Comparison of ENCODE assay signal across 3 cellular contexts in genomic region chr12:49554266-49554665, GRCh38.
TF ChIP-seq lines count a peak whose summit lies in the region.

No MANE protein-coding gene starts in this region.

TF ChIP-seq in SK-N-SH, 30 proteins besides CTCF, POLR2A, EP300 and RAD21:
- TF ChIP-seq RXRA (IDR thresholded peaks at IDR 0.05; ENCODE audit: borderline replicate concordance, low read depth) (no peak), SMC3 (IDR thresholded peaks at IDR 0.05; ENCODE audit: low read depth, low read length) (no peak), RCOR1 (IDR thresholded peaks at IDR 0.05; ENCODE audit: low read length) (no peak), EZH2phosphoT487 (IDR thresholded peaks at IDR 0.05; ENCODE audit: borderline replicate concordance, low read depth) (no peak), GABPA (IDR thresholded peaks at IDR 0.05; ENCODE audit: low read depth) (no peak)

TF ChIP-seq in SK-N-SH treated with all-trans-retinoic acid at 6 μM for 48 hours, 23 proteins besides CTCF, POLR2A, EP300 and RAD21:
- TF ChIP-seq RARB (CRISPR knock-in tag; IDR thresholded peaks at IDR 0.05) (no peak), SNAI2 (CRISPR knock-in tag; IDR thresholded peaks at IDR 0.05) (no peak), OSR1 (CRISPR knock-in tag; IDR thresholded peaks at IDR 0.05) (no peak), ARNTL (CRISPR knock-in tag; IDR thresholded peaks at IDR 0.05; ENCODE audit: borderline replicate concordance, low read depth) (no peak), TOX (CRISPR knock-in tag; IDR thresholded peaks at IDR 0.05; ENCODE audit: borderline replicate concordance) (no peak), BACH2 (CRISPR knock-in tag; IDR thresholded peaks at IDR 0.05; ENCODE audit: borderline replicate concordance) (no peak), GLIS3 (CRISPR knock-in tag; IDR thresholded peaks at IDR 0.05) (no peak), PATZ1 (CRISPR knock-in tag; IDR thresholded peaks at IDR 0.05; ENCODE audit: borderline replicate concordance) (no peak), ZNF70 (CRISPR knock-in tag; IDR thresholded peaks at IDR 0.05) (no peak), CREB5 (CRISPR knock-in tag; IDR thresholded peaks at IDR 0.05; ENCODE audit: low read depth) (no peak)

TF ChIP-seq in K562, 482 proteins besides CTCF, POLR2A, EP300 and RAD21:
- TF ChIP-seq ZNF561 (CRISPR knock-in tag; conservative IDR thresholded peaks at IDR 0.05): no peak
- no peak for TF ChIP-seq ZNF282 (CRISPR knock-in tag; IDR thresholded peaks at IDR 0.05)
- TF ChIP-seq ZC3H4 (CRISPR knock-in tag; IDR thresholded peaks at IDR 0.05; ENCODE audit: borderline replicate concordance): 0 out of 2 replicates have a peak, but pooled peaks have one; percentile 68
- no peak for TF ChIP-seq TAF15 (IDR thresholded peaks at IDR 0.05; ENCODE audit: low read depth, low read length)
- peak; percentile 50 for TF ChIP-seq POLR2G (IDR thresholded peaks at IDR 0.05; ENCODE audit: low read depth, low read length)
